ENCODE assay signal across 27 cellular contexts in genomic region chr14:66959437-66960050, GRCh38.
"Had no signal": no experiment of that assay in that cellular context is flagged by ENCODE, and none has a peak within 500 bp of the region (broad histone marks: within the 10 kb centered on the region; RNA-seq: fewer than 3 reads in every experiment).

No MANE protein-coding gene starts in this region.

- H3K36me3 ChIP-seq: breast epithelium, cardiac muscle cell, colonic mucosa had no signal

- H3K27ac ChIP-seq: ascending aorta, breast epithelium, cardiac muscle cell, colonic mucosa, dorsolateral prefrontal cortex had no signal

- H3K27me3 ChIP-seq: ascending aorta, breast epithelium, cardiac muscle cell, colonic mucosa, dorsolateral prefrontal cortex had no signal

- H3K4me1 ChIP-seq: ascending aorta, breast epithelium, colonic mucosa had no signal

- DNase-seq: activated CD4-positive, alpha-beta memory T cell treated with anti-CD3 and anti-CD28 coated beads, Interleukin-2, amount 10 ng/mL, durations not matched to agents 7 days and 5 days; activated CD4-positive, alpha-beta T cell treated with anti-CD3 and anti-CD28 coated beads for 1 hour; activated CD4-positive, alpha-beta T cell treated with anti-CD3 and anti-CD28 coated beads for 4 hours; activated CD4-positive, alpha-beta T cell treated with anti-CD3 and anti-CD28 coated beads, Interleukin-2, amount 10 ng/mL, durations not matched to agents 7 days and 5 days; activated CD4-positive, alpha-beta T cell treated with anti-CD3 and anti-CD28 coated beads, Interleukin-2, amount 50 U/mL, for 4 hours; activated CD8-positive, alpha-beta memory T cell treated with anti-CD3 and anti-CD28 coated beads, Interleukin-2, amount 50 U/mL, for 48 hours; activated gamma-delta T cell treated with Interleukin-2 at 50 U/mL for 16 hours; activated naive CD4-positive, alpha-beta T cell treated with Interleukin-2 at 50 U/mL for 16 hours; activated naive CD8-positive, alpha-beta T cell treated with anti-CD3 and anti-CD28 coated beads for 36 hours; activated naive CD8-positive, alpha-beta T cell treated with anti-CD3 and anti-CD28 coated beads, Interleukin-2, amount 50 U/mL, for 24 hours; activated T-cell treated with anti-CD3 and anti-CD28 coated beads for 4 hours; activated T-cell treated with anti-CD3 and anti-CD28 coated beads, Interleukin-2, amount 50 U/mL, for 24 hours; activated T-cell treated with anti-CD3 and anti-CD28 coated beads, Interleukin-2, amount 50 U/mL, for 72 hours; central memory CD4-positive, alpha-beta T cell; cerebellar nuclear complex; colonic mucosa; dorsolateral prefrontal cortex; effector memory CD4-positive, alpha-beta T cell; endodermal cell; foreskin fibroblast; head of caudate nucleus; T-helper 2 cell had no signal

- FAIRE-seq: frontal cortex had no signal

- H3K4me3 ChIP-seq: ascending aorta, breast epithelium, cardiac muscle cell, colonic mucosa, dorsolateral prefrontal cortex had no signal

- H3K9me3 ChIP-seq: colonic mucosa had no signal

- ATAC-seq: activated naive CD8-positive, alpha-beta T cell treated with anti-CD3 and anti-CD28 coated beads, Interleukin-2, amount 50 U/mL, for 24 hours; activated T-cell treated with anti-CD3 and anti-CD28 coated beads, Interleukin-2, amount 50 U/mL, for 72 hours; esophagus mucosa had no signal
